In the genomic region with DNA sequence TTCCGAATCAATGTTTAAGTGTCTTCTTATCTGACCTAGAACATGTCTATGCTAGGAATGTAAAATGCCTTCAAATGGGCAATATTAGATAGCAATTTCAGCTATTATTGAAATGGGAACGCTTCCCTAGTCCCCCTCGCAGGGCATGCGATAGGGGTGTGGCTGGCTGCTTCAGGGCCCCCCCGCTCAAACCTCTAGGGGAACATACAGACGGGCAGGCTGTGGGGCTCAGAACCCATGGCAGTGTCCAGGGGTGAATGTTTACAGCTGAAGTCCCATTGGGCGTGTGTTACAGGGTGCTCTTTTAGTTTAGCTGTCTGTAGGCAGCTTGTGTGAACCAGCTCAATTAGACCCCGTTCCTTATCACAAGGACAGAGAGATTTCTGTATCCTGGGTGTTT, we compare ENCODE assay signal across 20 cellular contexts.
DNase-seq lines count a peak whose midpoint lies in the region; ATAC-seq, FAIRE-seq and TF ChIP-seq lines count a peak whose summit lies in the region.
"Had no signal": no experiment of that assay in that cellular context is flagged by ENCODE, and none has a peak within 500 bp of the region (broad histone marks: within the 10 kb centered on the region; RNA-seq: fewer than 3 reads in every experiment).

No MANE protein-coding gene starts in this region.

- in situ Hi-C loops in HepG2 (cut with HindIII; ENCODE audit: extremely low pct_ligation_motif_present, low pct_unique_long_range_greater_than_20kb), result no loop called here

- H2AFZ ChIP-seq in HepG2 (ENCODE audit: low read length) (no peak overlapping the region), PC-9 (0 out of 2 replicates have a peak overlapping the region, but pooled peaks have one; percentile 39)

- ATAC-seq in HepG2 (peak; percentile 60; the same call in 2 of the 3 replicates), right lobe of liver (no peak), HG02943 (IDR thresholded peaks at IDR 0.05; ENCODE audit: low read depth, unreplicated experiment) (peak; percentile 2)
- ATAC-seq: activated naive CD8-positive, alpha-beta T cell treated with anti-CD3 and anti-CD28 coated beads, Interleukin-2, amount 50 U/mL, for 24 hours had no signal

- H3K27ac ChIP-seq in HepG2 (ENCODE audit: extremely low read length, insufficient read depth, low read length), result no peak overlapping the region
- no peak overlapping the region for H3K27ac ChIP-seq in right lobe of liver
- no peak overlapping the region for H3K27ac ChIP-seq in PC-9
- H3K27ac ChIP-seq: cardiac muscle cell, colonic mucosa, epithelial cell of prostate had no signal

- H3K36me3 ChIP-seq in HepG2 (replicated peaks in 1 of 2; ENCODE audit: control insufficient read depth in 1 of 2, insufficient read depth in 2 of 2, low read length in 2 of 2) (no peaks in the 10 kb centered on the region), right lobe of liver (no peaks in the 10 kb centered on the region), PC-9 (ENCODE audit: low read depth) (no peaks in the 10 kb centered on the region)
- H3K36me3 ChIP-seq: cardiac muscle cell, colonic mucosa had no signal

- TF ChIP-seq EP300 in HepG2 (IDR thresholded peaks at IDR 0.05; ENCODE audit: low read depth in 2 of 2, low read length in 2 of 2) (no peak), HepG2 (CRISPR knock-in tag; IDR thresholded peaks at IDR 0.05; ENCODE audit: borderline replicate concordance) (no peak)

- no peak for FAIRE-seq in HepG2 (lab: Jason Lieb, UNC)

- no peak for TF ChIP-seq RAD21 in HepG2 (CRISPR knock-in tag; IDR thresholded peaks at IDR 0.05)

- H3K27me3 ChIP-seq in HepG2 (ENCODE audit: control insufficient read depth in 1 of 2, insufficient read depth in 2 of 2, low read length in 2 of 2) (no peaks in the 10 kb centered on the region; a peak in 1 of 5 replicates), right lobe of liver (no peaks in the 10 kb centered on the region), PC-9 (ENCODE audit: insufficient read depth, low read depth) (no peaks in the 10 kb centered on the region)
- H3K27me3 ChIP-seq: cardiac muscle cell, colonic mucosa had no signal

- POLR2A ChIA-PET in HepG2 (lab: Yijun Ruan, JAX), result no interaction called here
- POLR2A ChIA-PET in PC-9 (lab: Charles Lee; ENCODE audit: unreplicated experiment), result no interaction called here

- H4K20me1 ChIP-seq in HepG2 (ENCODE audit: insufficient read depth, low read length) (no peaks in the 10 kb centered on the region), PC-9 (ENCODE audit: insufficient read depth) (no peaks in the 10 kb centered on the region)

- intact Hi-C loops in HepG2 (cut with micrococcal nuclease; ENCODE audit: unreplicated experiment), result loop anchor here (1.0 to 2.0 kb wide), 2 partner anchors 96 to 640 kb away; no protein-coding TSS in a partner anchor
- intact Hi-C loops in right lobe of liver (cut with DNase I), result loop anchor here in 1 of 2 donors (10.0 kb wide), 1 partner anchor 96 kb away; no protein-coding TSS in a partner anchor
- intact Hi-C loops in PC-9 (cut with micrococcal nuclease; ENCODE audit: unreplicated experiment), result no loop called here

- H3K4me3 ChIP-seq in HepG2 (replicated peaks in 1 of 3; ENCODE audit: insufficient read depth in 1 of 3, low read depth in 2 of 3, low read length in 3 of 3) (no peak overlapping the region), right lobe of liver (no peak overlapping the region), PC-9 (no peak overlapping the region)
- H3K4me3 ChIP-seq: cardiac muscle cell, colonic mucosa had no signal

- H3K4me1 ChIP-seq in HepG2 (ENCODE audit: insufficient read depth, low read length) (no peaks in the 10 kb centered on the region), right lobe of liver (no peaks in the 10 kb centered on the region), PC-9 (replicated peaks; ENCODE audit: insufficient read depth) (no peaks in the 10 kb centered on the region)
- H3K4me1 ChIP-seq: colonic mucosa had no signal

- TF ChIP-seq POLR2A in HepG2 (IDR thresholded peaks at IDR 0.05; ENCODE audit: insufficient read depth in 1 of 2, low read depth in 2 of 2, low read length in 2 of 2), result no peak
- TF ChIP-seq POLR2A in right lobe of liver (IDR thresholded peaks at IDR 0.05), result no peak

- H3K79me2 ChIP-seq in HepG2 (ENCODE audit: insufficient read depth, low read length) (no peaks in the 10 kb centered on the region), PC-9 (ENCODE audit: low read depth) (no peaks in the 10 kb centered on the region)

- no peak for TF ChIP-seq CTCF in HepG2 (CRISPR knock-in tag; IDR thresholded peaks at IDR 0.05)
- TF ChIP-seq CTCF in right lobe of liver (IDR thresholded peaks at IDR 0.05), result no peak
- no peak for TF ChIP-seq CTCF in PC-9 (conservative IDR thresholded peaks at IDR 0.05)

- H3F3A ChIP-seq in PC-9 (ENCODE audit: insufficient read depth, low read depth), result no peaks in the 10 kb centered on the region; the same call in 1 of the 2 replicates

- no peaks in the 10 kb centered on the region for H3K9me3 ChIP-seq in HepG2 (ENCODE audit: low read length)
- H3K9me3 ChIP-seq in right lobe of liver, result no peaks in the 10 kb centered on the region
- no peaks in the 10 kb centered on the region for H3K9me3 ChIP-seq in PC-9 (ENCODE audit: insufficient read depth, low read depth)
- H3K9me3 ChIP-seq: colonic mucosa had no signal

- BruUV-seq in HepG2 (replicated peaks; lab: Mats Ljungman, UMichigan) (no TSS peak), PC-9 (replicated peaks; lab: Mats Ljungman, UMichigan) (no TSS peak)

- DNase-seq in HepG2 (ENCODE audit: low spot score) (no peak), right lobe of liver (no peak), PC-9 (no peak), hypothalamus (lab: John Stamatoyannopoulos, UW) (no peak), iPS-NIHi7 (ENCODE audit: extremely low spot score) (no peak), DMS 273 treated with DMSO at 0.1 percent for 48 hours (lab: John Stamatoyannopoulos, UW) (no peak)
- no peak for DNase-seq in activated effector memory CD4-positive, alpha-beta T cell treated with Interleukin-2 at 50 U/mL for 16 hours
- DNase-seq: activated CD4-positive, alpha-beta T cell treated with anti-CD3 and anti-CD28 coated beads, Interleukin-2, amount 50 U/mL, for 4 hours; activated naive CD4-positive, alpha-beta T cell; activated naive CD8-positive, alpha-beta T cell treated with anti-CD3 and anti-CD28 coated beads, Interleukin-2, amount 50 U/mL, for 24 hours; activated T-cell treated with anti-CD3 and anti-CD28 coated beads, Interleukin-2, amount 50 U/mL, for 48 hours; colonic mucosa; DND-41; effector CD4-positive, alpha-beta T cell; GF-D8; islet precursor cell; stimulated activated naive CD4-positive, alpha-beta T cell treated with Interleukin-2 at 50 U/mL for 16 hours had no signal

- no peak overlapping the region for H3K9ac ChIP-seq in HepG2 (ENCODE audit: insufficient read depth, low read depth, low read length)

- H3K4me2 ChIP-seq in HepG2 (ENCODE audit: low read depth, low read length) (no peak overlapping the region), PC-9 (no peak overlapping the region)

- WGBS in HepG2 (ENCODE audit: low lambda C conversion rate), result 39% methylated on average over 8 of the region's 8 CpGs
- 72% methylated on average over 8 of the region's 8 CpGs for WGBS in right lobe of liver (ENCODE audit: insufficient coverage, low coverage, low lambda C conversion rate, missing lambda C conversion rate)

- H3K9me2 ChIP-seq in PC-9 (ENCODE audit: insufficient read depth), result no peaks in the 10 kb centered on the region

- CTCF ChIA-PET in HepG2 (lab: Yijun Ruan, JAX; ENCODE audit: low intra/inter-chr PET ratio, low total read pairs), result interaction anchor here (3.1 kb wide), 1 partner anchor 96 kb away, joined by 58 read pairs; no protein-coding TSS in a partner anchor
- CTCF ChIA-PET in PC-9 (lab: Charles Lee), result no interaction called here

TF ChIP-seq in HepG2, 621 proteins besides CTCF, POLR2A, EP300 and RAD21 (continues in another document):
- no peak for TF ChIP-seq JUNB (CRISPR knock-in tag; IDR thresholded peaks at IDR 0.05; ENCODE audit: borderline replicate concordance)
- TF ChIP-seq ZNF816 (CRISPR knock-in tag; IDR thresholded peaks at IDR 0.05; ENCODE audit: borderline replicate concordance), result no peak
- TF ChIP-seq NR2C2 (CRISPR knock-in tag; IDR thresholded peaks at IDR 0.05; ENCODE audit: borderline replicate concordance), result no peak
- no peak for TF ChIP-seq ZNF138 (CRISPR knock-in tag; IDR thresholded peaks at IDR 0.05; ENCODE audit: low read depth)
- no peak for TF ChIP-seq NR2F6 (IDR thresholded peaks at IDR 0.05)
- TF ChIP-seq NR2F6 (CRISPR knock-in tag; IDR thresholded peaks at IDR 0.05), result no peak
- TF ChIP-seq HOXD1 (CRISPR knock-in tag; IDR thresholded peaks at IDR 0.05), result no peak
- TF ChIP-seq ZNF501 (CRISPR knock-in tag; IDR thresholded peaks at IDR 0.05), result no peak
- no peak for TF ChIP-seq FOXP4 (CRISPR knock-in tag; IDR thresholded peaks at IDR 0.05)
- no peak for TF ChIP-seq U2AF2 (IDR thresholded peaks at IDR 0.05; ENCODE audit: low read depth, low read length)
- TF ChIP-seq, protein P1, sequence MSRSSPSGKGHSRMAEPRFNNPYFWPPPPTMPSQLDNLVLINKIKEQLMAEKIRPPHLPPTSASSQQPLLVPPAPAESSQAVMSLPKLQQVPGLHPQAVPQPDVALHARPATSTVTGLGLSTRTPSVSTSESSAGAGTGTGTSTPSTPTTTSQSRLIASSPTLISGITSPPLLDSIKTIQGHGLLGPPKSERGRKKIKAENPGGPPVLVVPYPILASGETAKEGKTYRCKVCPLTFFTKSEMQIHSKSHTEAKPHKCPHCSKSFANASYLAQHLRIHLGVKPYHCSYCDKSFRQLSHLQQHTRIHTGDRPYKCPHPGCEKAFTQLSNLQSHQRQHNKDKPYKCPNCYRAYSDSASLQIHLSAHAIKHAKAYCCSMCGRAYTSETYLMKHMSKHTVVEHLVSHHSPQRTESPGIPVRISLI (CRISPR knock-in tag; IDR thresholded peaks at IDR 0.05; ENCODE audit: borderline replicate concordance), result no peak
- no peak for TF ChIP-seq FOXP1 (IDR thresholded peaks at IDR 0.05)
- no peak for TF ChIP-seq FOXP1 (CRISPR knock-in tag; IDR thresholded peaks at IDR 0.05)
- no peak for TF ChIP-seq ATF7 (IDR thresholded peaks at IDR 0.05)
- TF ChIP-seq ATF7 (CRISPR knock-in tag; IDR thresholded peaks at IDR 0.05), result no peak

Comparison
In these comparisons a context has a peak if more than half of its experiments do, and no peak if none do; other contexts are left out.
1. ATAC-seq: peak in HepG2 (single experiment) and HG02943 (single experiment); none in right lobe of liver (0 of 4).